Comparison of ENCODE assay signal across 18 cellular contexts in genomic region chr1:23601104-23601967, GRCh38. TPM values are rescaled to one million over a fixed set of nuclear protein-coding genes. Genes with fewer than 3 reads are reported as not detected.
DNase-seq lines count a peak whose midpoint lies in the region; ATAC-seq and TF ChIP-seq lines count a peak whose summit lies in the region.
"Had no signal": no experiment of that assay in that cellular context is flagged by ENCODE, and none has a peak within 500 bp of the region (broad histone marks: within the 10 kb centered on the region; RNA-seq: fewer than 3 reads in every experiment).

No MANE protein-coding gene starts in this region.

- peak overlapping the region; percentile 62 to 67 for H3K4me3 Mint-ChIP-seq in activated T-cell treated with anti-CD3 and anti-CD28 coated beads, Interleukin-2, amount 50 U/mL, for 72 hours
- peak overlapping the region; percentile 60 to 81 for H3K4me3 Mint-ChIP-seq in effector memory CD8-positive, alpha-beta T cell
- H3K4me3 Mint-ChIP-seq in stimulated activated naive B cell treated with anti-CD40 and anti-IgM and Interleukin-4, amounts not matched to agents 10 μg/mL and 1 μg/mL and 100 μg/mL, for 72 hours, result peak overlapping the region; percentile 43 to 54

- ATAC-seq in activated T-cell treated with anti-CD3 and anti-CD28 coated beads, Interleukin-2, amount 50 U/mL, for 72 hours (replicated peaks in 1 of 2), result peak; percentile 34 to 43
- peak; percentile 57 for ATAC-seq in effector memory CD8-positive, alpha-beta T cell (replicated peaks)
- peak; percentile 24 for ATAC-seq in stimulated activated naive B cell treated with anti-CD40 and anti-IgM and Interleukin-4, amounts not matched to agents 10 μg/mL and 1 μg/mL and 100 μg/mL, for 72 hours (replicated peaks)
- ATAC-seq in GM19395 (IDR thresholded peaks at IDR 0.05; ENCODE audit: unreplicated experiment), result no peak
- ATAC-seq: heart right ventricle, left cardiac atrium had no signal

- H3K36me3 ChIP-seq in uterus, result no peaks in the 10 kb centered on the region
- H3K36me3 ChIP-seq: heart right ventricle, neutrophil, tibial nerve, WERI-Rb-1 had no signal

- peaks cover 0 to 4% of the 10 kb centered on the region in 2 donors for H3K4me1 ChIP-seq in uterus

- H3K36me3 Mint-ChIP-seq in activated T-cell treated with anti-CD3 and anti-CD28 coated beads, Interleukin-2, amount 50 U/mL, for 72 hours (ENCODE audit: insufficient read depth in 2 of 2), result no peaks in the 10 kb centered on the region
- H3K36me3 Mint-ChIP-seq in effector memory CD8-positive, alpha-beta T cell (ENCODE audit: insufficient read depth), result no peaks in the 10 kb centered on the region
- H3K36me3 Mint-ChIP-seq in stimulated activated naive B cell treated with anti-CD40 and anti-IgM and Interleukin-4, amounts not matched to agents 10 μg/mL and 1 μg/mL and 100 μg/mL, for 72 hours, result peaks cover 0 to 2% of the 10 kb centered on the region in 2 donors

- no peaks in the 10 kb centered on the region for H3K27me3 Mint-ChIP-seq in activated T-cell treated with anti-CD3 and anti-CD28 coated beads, Interleukin-2, amount 50 U/mL, for 72 hours (ENCODE audit: low read depth)
- no peaks in the 10 kb centered on the region for H3K27me3 Mint-ChIP-seq in effector memory CD8-positive, alpha-beta T cell
- no peaks in the 10 kb centered on the region for H3K27me3 Mint-ChIP-seq in stimulated activated naive B cell treated with anti-CD40 and anti-IgM and Interleukin-4, amounts not matched to agents 10 μg/mL and 1 μg/mL and 100 μg/mL, for 72 hours

- no peak overlapping the region for H3K27ac ChIP-seq in uterus

- H3K27me3 ChIP-seq in uterus, result no peaks in the 10 kb centered on the region
- H3K27me3 ChIP-seq: heart right ventricle, tibial nerve had no signal

- TF ChIP-seq CTCF in uterus (IDR thresholded peaks at IDR 0.05), result no peak

- peaks cover 60% of the 10 kb centered on the region for H3K4me1 Mint-ChIP-seq in activated T-cell treated with anti-CD3 and anti-CD28 coated beads, Interleukin-2, amount 50 U/mL, for 72 hours (ENCODE audit: low read depth)
- peaks cover 43 to 47% of the 10 kb centered on the region in 2 donors for H3K4me1 Mint-ChIP-seq in effector memory CD8-positive, alpha-beta T cell (ENCODE audit: low read depth in 2 of 2)
- peaks cover 57 to 75% of the 10 kb centered on the region in 2 donors for H3K4me1 Mint-ChIP-seq in stimulated activated naive B cell treated with anti-CD40 and anti-IgM and Interleukin-4, amounts not matched to agents 10 μg/mL and 1 μg/mL and 100 μg/mL, for 72 hours

- intact Hi-C loops in uterus (cut with DNase I; ENCODE audit: low total_unique reads), result no loop called here
- intact Hi-C loops in posterior vena cava (cut with DNase I), result no loop called here

- no peak overlapping the region for H3K4me3 ChIP-seq in uterus
- H3K4me3 ChIP-seq: heart right ventricle, tibial nerve had no signal

- no peak for TF ChIP-seq POLR2A in uterus (IDR thresholded peaks at IDR 0.05)

- no peak for DNase-seq in activated T-cell treated with anti-CD3 and anti-CD28 coated beads, Interleukin-2, amount 50 U/mL, for 72 hours
- no peak for DNase-seq in activated T-cell treated with anti-CD3 and anti-CD28 coated beads, Interleukin-2, amount 50 U/mL, for 1 hour
- DNase-seq in T follicular helper cell (ENCODE audit: low read depth) (peak; percentile 21), uterus (no peak), posterior vena cava (ENCODE audit: low spot score) (no peak)
- DNase-seq in effector memory CD8-positive, alpha-beta T cell, result no peak
- DNase-seq in stimulated activated naive B cell treated with anti-CD40 and anti-IgM and Interleukin-4, amounts not matched to agents 10 μg/mL and 1 μg/mL and 100 μg/mL, for 72 hours, result no peak
- DNase-seq: activated gamma-delta T cell, DMS153, heart right ventricle, KG1, left cardiac atrium, NCI-H1694, SHP77 treated with DMSO at 0.1 percent for 48 hours had no signal

- H3K27ac Mint-ChIP-seq in activated T-cell treated with anti-CD3 and anti-CD28 coated beads, Interleukin-2, amount 50 U/mL, for 72 hours, result peak overlapping the region; percentile 68
- H3K27ac Mint-ChIP-seq in effector memory CD8-positive, alpha-beta T cell, result peak overlapping the region; percentile 36 to 88
- H3K27ac Mint-ChIP-seq in stimulated activated naive B cell treated with anti-CD40 and anti-IgM and Interleukin-4, amounts not matched to agents 10 μg/mL and 1 μg/mL and 100 μg/mL, for 72 hours, result peak overlapping the region; percentile 82

- no peaks in the 10 kb centered on the region for H3K9me3 ChIP-seq in uterus
- H3K9me3 ChIP-seq: heart right ventricle, neutrophil, tibial nerve had no signal

- no peaks in the 10 kb centered on the region for H3K9me3 Mint-ChIP-seq in activated T-cell treated with anti-CD3 and anti-CD28 coated beads, Interleukin-2, amount 50 U/mL, for 72 hours
- H3K9me3 Mint-ChIP-seq in effector memory CD8-positive, alpha-beta T cell, result no peaks in the 10 kb centered on the region
- H3K9me3 Mint-ChIP-seq in stimulated activated naive B cell treated with anti-CD40 and anti-IgM and Interleukin-4, amounts not matched to agents 10 μg/mL and 1 μg/mL and 100 μg/mL, for 72 hours, result no peaks in the 10 kb centered on the region

RNA-seq across cellular contexts. Expression of gene ID3, which starts 42.0 kb away (rescaled TPM):
- total RNA-seq in activated T-cell treated with anti-CD3 and anti-CD28 coated beads, Interleukin-2, amount 50 U/mL, for 72 hours, result 10 to 100 TPM; 32.3 to 37.2 TPM
- 100 to 1,000 TPM in 3 of 4 donors, 10 to 100 TPM in 1; 38.4 to 652 (median 260) TPM for total RNA-seq in uterus
- 100 to 1,000 TPM; 190 to 243 TPM for total RNA-seq in posterior vena cava
